ENCODE assay signal across 14 cellular contexts in genomic region chr12:122994781-122995502, GRCh38. TPM values are rescaled to one million over a fixed set of nuclear protein-coding genes. Genes with fewer than 3 reads are reported as not detected.
A peak's percentile ranks its signal among the peaks of the same experiment; 100 is the strongest.
DNase-seq lines count a peak whose midpoint lies in the region; ATAC-seq and TF ChIP-seq lines count a peak whose summit lies in the region.
"Had no signal": no experiment of that assay in that cellular context is flagged by ENCODE, and none has a peak within 500 bp of the region (broad histone marks: within the 10 kb centered on the region; RNA-seq: fewer than 3 reads in every experiment).

No MANE protein-coding gene starts in this region.

- H3K4me1 ChIP-seq in HEK293 (ENCODE audit: control insufficient read depth, insufficient read depth, low read length), result no peaks in the 10 kb centered on the region
- peaks cover 14 to 15% of the 10 kb centered on the region in 2 donors for H3K4me1 ChIP-seq in duodenal mucosa (ENCODE audit: control insufficient read depth in 1 of 2, insufficient read depth in 2 of 2, low read length in 2 of 2)
- peaks cover 33 to 70% (median 63%) of the 10 kb centered on the region in 4 donors for H3K4me1 ChIP-seq in liver (ENCODE audit: control insufficient read depth in 4 of 4, insufficient read depth in 4 of 4, low read length in 3 of 4)
- H3K4me1 ChIP-seq in spleen, result peaks cover 0 to 6% (median 0%) of the 10 kb centered on the region in 6 donors
- H3K4me1 ChIP-seq: A549 had no signal

- no peaks in the 10 kb centered on the region for H3K4me1 Mint-ChIP-seq in activated naive CD4-positive, alpha-beta T cell treated with anti-CD3 and anti-CD28 coated beads for 36 hours (ENCODE audit: low read depth)
- H3K4me1 Mint-ChIP-seq: CD14-positive monocyte had no signal

- H3K27ac ChIP-seq in HEK293 (ENCODE audit: extremely low read depth, low read depth, low read length), result no peak overlapping the region
- peak overlapping the region; percentile 5 for H3K27ac ChIP-seq in duodenal mucosa (ENCODE audit: low read depth, low read length)
- H3K27ac ChIP-seq in liver (ENCODE audit: low read depth in 1 of 2, low read length in 2 of 2), result peak overlapping the region; percentile 61 to 63
- no peak overlapping the region for H3K27ac ChIP-seq in spleen
- H3K27ac ChIP-seq: A549, GM23248 had no signal

- POLR2A ChIA-PET in HEK293 (lab: Yijun Ruan, JAX), result no interaction called here

- WGBS in liver, result 43% methylated on average over 13 of the region's 13 CpGs
- WGBS in spleen, 5 donors, result 90 to 96% (median 94%) methylated on average over 10 to 13 of the region's 13 CpGs

- intact Hi-C loops in spleen (cut with DNase I; ENCODE audit: low total_unique reads), result no loop called here
- intact Hi-C loops in activated naive CD4-positive, alpha-beta T cell treated with anti-CD3 and anti-CD28 coated beads for 36 hours (cut with micrococcal nuclease), result no loop called here

- CTCF ChIA-PET in HEK293 (lab: Yijun Ruan, JAX), result no interaction called here
- CTCF ChIA-PET in activated naive CD4-positive, alpha-beta T cell treated with anti-CD3 and anti-CD28 coated beads for 36 hours (lab: Charles Lee), result no interaction called here

- no peak overlapping the region for H3K4me3 Mint-ChIP-seq in activated naive CD4-positive, alpha-beta T cell treated with anti-CD3 and anti-CD28 coated beads for 36 hours
- H3K4me3 Mint-ChIP-seq: CD14-positive monocyte; CD8-positive, alpha-beta T cell; IgD-negative memory B cell had no signal

- ATAC-seq in GM18867 (IDR thresholded peaks at IDR 0.05; ENCODE audit: unreplicated experiment), result no peak
- ATAC-seq: A549; CD8-positive, alpha-beta T cell had no signal

- no peaks in the 10 kb centered on the region for H3K36me3 Mint-ChIP-seq in activated naive CD4-positive, alpha-beta T cell treated with anti-CD3 and anti-CD28 coated beads for 36 hours (ENCODE audit: low read depth)
- H3K36me3 Mint-ChIP-seq: CD14-positive monocyte had no signal

- H3K9ac ChIP-seq in duodenal mucosa (ENCODE audit: low read depth in 1 of 2, low read length in 2 of 2) (no peak overlapping the region), liver (ENCODE audit: low read depth in 1 of 2, low read length in 2 of 2) (no peak overlapping the region)
- H3K9ac ChIP-seq: GM23248 had no signal

- H3K27me3 Mint-ChIP-seq in activated naive CD4-positive, alpha-beta T cell treated with anti-CD3 and anti-CD28 coated beads for 36 hours (ENCODE audit: low read depth), result no peaks in the 10 kb centered on the region

- DNase-seq in spleen, result peak; percentile 62
- DNase-seq in activated naive CD4-positive, alpha-beta T cell treated with anti-CD3 and anti-CD28 coated beads for 36 hours, result no peak
- DNase-seq: CD8-positive, alpha-beta T cell; COR-L47; DND-41; GDM1; GM23248 had no signal

- H3K36me3 ChIP-seq in HEK293 (ENCODE audit: control insufficient read depth in 2 of 2, insufficient read depth in 1 of 2, low read length in 2 of 2) (no peaks in the 10 kb centered on the region), duodenal mucosa (ENCODE audit: control insufficient read depth in 1 of 2, insufficient read depth in 2 of 2, low read length in 2 of 2) (peaks cover 0 to 13% of the 10 kb centered on the region in 2 donors), liver (ENCODE audit: control insufficient read depth in 4 of 4, insufficient read depth in 3 of 4, low read depth in 1 of 4, low read length in 3 of 4) (peaks cover 0 to 7% (median 2%) of the 10 kb centered on the region in 4 donors), spleen (peaks cover 0 to 45% (median 5%) of the 10 kb centered on the region in 6 donors)

- no peak for TF ChIP-seq CTCF in HEK293 (tag by site-specific recombination; IDR thresholded peaks at IDR 0.05)
- TF ChIP-seq CTCF in liver (IDR thresholded peaks at IDR 0.05; ENCODE audit: low read depth, low read length, missing input control), result no peak
- no peak for TF ChIP-seq CTCF in spleen (IDR thresholded peaks at IDR 0.05 in 8 of 11, conservative IDR thresholded peaks at IDR 0.05 in 3 of 11)

- no peaks in the 10 kb centered on the region for H3K9me3 Mint-ChIP-seq in activated naive CD4-positive, alpha-beta T cell treated with anti-CD3 and anti-CD28 coated beads for 36 hours
- H3K9me3 Mint-ChIP-seq: CD14-positive monocyte; CD8-positive, alpha-beta T cell; IgD-negative memory B cell had no signal

- H3K27ac Mint-ChIP-seq in activated naive CD4-positive, alpha-beta T cell treated with anti-CD3 and anti-CD28 coated beads for 36 hours, result no peak overlapping the region
- H3K27ac Mint-ChIP-seq: CD8-positive, alpha-beta T cell; IgD-negative memory B cell had no signal

- H3K27me3 ChIP-seq in duodenal mucosa (ENCODE audit: control insufficient read depth in 1 of 2, insufficient read depth in 2 of 2, low read length in 2 of 2) (no peaks in the 10 kb centered on the region), liver (ENCODE audit: control insufficient read depth in 4 of 4, insufficient read depth in 4 of 4, low read length in 3 of 4) (no peaks in the 10 kb centered on the region), spleen (replicated peaks in 1 of 7) (no peaks in the 10 kb centered on the region)

- H3K9me3 ChIP-seq in HEK293 (ENCODE audit: control insufficient read depth, insufficient read depth, low read depth, low read length) (no peaks in the 10 kb centered on the region), duodenal mucosa (ENCODE audit: control insufficient read depth in 1 of 2, low read length in 2 of 2) (no peaks in the 10 kb centered on the region), liver (ENCODE audit: control insufficient read depth in 4 of 4, low read length in 3 of 4) (no peaks in the 10 kb centered on the region), spleen (no peaks in the 10 kb centered on the region)
- H3K9me3 ChIP-seq: A549 had no signal

- H3K4me3 ChIP-seq in HEK293 (ENCODE audit: low read depth, low read length) (no peak overlapping the region), duodenal mucosa (ENCODE audit: low read depth in 1 of 2, low read length in 2 of 2) (no peak overlapping the region), liver (ENCODE audit: low read depth in 1 of 3, low read length in 3 of 3) (peak overlapping the region; percentile 26 to 62 (median 51)), spleen (no peak overlapping the region)
- H3K4me3 ChIP-seq: A549, GM23248 had no signal

- no peak for TF ChIP-seq POLR2A in spleen (IDR thresholded peaks at IDR 0.05)

- TF ChIP-seq RAD21 in liver (IDR thresholded peaks at IDR 0.05), result no peak

TF ChIP-seq in HEK293, 187 proteins besides CTCF, POLR2A, EP300 and RAD21:
- TF ChIP-seq ZFHX2 (tag by site-specific recombination; conservative IDR thresholded peaks at IDR 0.05) (0 out of 2 replicates have a peak, but pooled peaks have one; percentile 15), ZNF140 (tag by site-specific recombination; IDR thresholded peaks at IDR 0.05) (no peak)

TF ChIP-seq in liver, 16 proteins besides CTCF, POLR2A, EP300 and RAD21:
- no peak for TF ChIP-seq REST (IDR thresholded peaks at IDR 0.05)
- no peak for TF ChIP-seq HNF4A (conservative IDR thresholded peaks at IDR 0.05)
- no peak for TF ChIP-seq SP1 (IDR thresholded peaks at IDR 0.05)
- no peak for TF ChIP-seq NR2F2 (IDR thresholded peaks at IDR 0.05)
- no peak for TF ChIP-seq HNF4G (IDR thresholded peaks at IDR 0.05)
- TF ChIP-seq FOXA1 (IDR thresholded peaks at IDR 0.05), result no peak
- no peak for TF ChIP-seq RXRA (IDR thresholded peaks at IDR 0.05)
- TF ChIP-seq YY1 (IDR thresholded peaks at IDR 0.05), result no peak
- no peak for TF ChIP-seq GABPA (IDR thresholded peaks at IDR 0.05 in 1 of 2, conservative IDR thresholded peaks at IDR 0.05 in 1 of 2)
- TF ChIP-seq EGR1 (IDR thresholded peaks at IDR 0.05; ENCODE audit: low read depth in 2 of 2), result no peak

RNA-seq across cellular contexts. Expression of gene ARL6IP4, which starts 14.5 kb away (rescaled TPM):
- 10 to 100 TPM; 59.2 to 71.8 TPM for total RNA-seq in liver
- 100 to 1,000 TPM; 171 to 187 TPM for polyA plus RNA-seq in liver
- 100 to 1,000 TPM; 150 to 202 (median 181) TPM for total RNA-seq in spleen
- polyA plus RNA-seq in spleen, result 100 to 1,000 TPM; 308 to 419 (median 377) TPM
- 100 to 1,000 TPM; 159 to 177 TPM for total RNA-seq in activated naive CD4-positive, alpha-beta T cell treated with anti-CD3 and anti-CD28 coated beads for 36 hours

RNA-seq across cellular contexts. Expression of gene OGFOD2, which starts 19.9 kb away (rescaled TPM):
- total RNA-seq in liver (1 to 10 TPM; 8.0 to 9.2 TPM), spleen (10 to 100 TPM in 6 of 7 donors, 1 to 10 TPM in 1; 9.5 to 24.7 (median 20.4) TPM)
- polyA plus RNA-seq in liver (10 to 100 TPM; 15.4 to 18.6 TPM), spleen (10 to 100 TPM; 18.5 to 32.3 (median 28.1) TPM)
- 10 to 100 TPM; 26.8 to 27.7 TPM for total RNA-seq in activated naive CD4-positive, alpha-beta T cell treated with anti-CD3 and anti-CD28 coated beads for 36 hours

RNA-seq across cellular contexts. Expression of gene ABCB9, which starts 28.7 kb away (rescaled TPM):
- total RNA-seq in liver (1 to 10 TPM; 1.7 to 3.3 TPM), spleen (1 to 10 TPM; 4.1 to 6.2 (median 5.5) TPM)
- polyA plus RNA-seq in liver (under 1 TPM; 0.29 to 0.90 TPM), spleen (1 to 10 TPM; 1.5 to 2.8 (median 1.7) TPM)
- total RNA-seq in activated naive CD4-positive, alpha-beta T cell treated with anti-CD3 and anti-CD28 coated beads for 36 hours, result 1 to 10 TPM; 5.1 to 5.9 TPM

Comparison
In these comparisons a context has a peak if more than half of its experiments do, and no peak if none do; other contexts are left out.
1. H3K27ac ChIP-seq: peak in duodenal mucosa (single experiment) and liver (2 of 2); none in HEK293 (single experiment) and spleen (0 of 8).
2. H3K4me3 ChIP-seq: peak in liver (3 of 3); none in HEK293 (single experiment), duodenal mucosa (0 of 2) and spleen (0 of 8).